2 cellular contexts compared by ENCODE assay signal in the genomic region with DNA sequence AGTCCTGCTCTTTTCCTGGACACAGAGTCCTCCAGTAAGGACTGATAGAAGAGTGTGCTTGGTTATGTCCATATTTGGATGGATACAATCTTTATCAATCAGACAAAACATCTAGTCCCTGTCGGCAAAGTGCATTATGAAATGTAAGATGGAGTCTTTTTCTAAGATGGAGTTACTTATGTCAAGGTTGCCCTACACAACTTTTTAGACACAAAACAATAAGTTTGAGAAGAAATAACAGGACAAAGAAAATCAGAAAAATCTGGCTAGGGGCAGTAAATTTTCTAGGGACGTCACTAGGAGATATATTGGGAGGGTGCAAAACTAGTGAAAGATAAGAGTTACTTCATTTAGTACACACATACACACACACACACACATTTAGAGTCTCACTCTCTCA.
TF ChIP-seq lines count a peak whose summit lies in the region.

No MANE protein-coding gene starts in this region.

TF ChIP-seq in GM12891, 5 proteins besides CTCF, POLR2A, EP300 and RAD21 (continued from another document):
- no peak for TF ChIP-seq PAX5 (IDR thresholded peaks at IDR 0.05; ENCODE audit: insufficient read depth, low read length, severe bottlenecking)
- no peak for TF ChIP-seq SPI1 (IDR thresholded peaks at IDR 0.05; ENCODE audit: low read depth, low read length)

TF ChIP-seq in GM12878, 131 proteins besides CTCF, POLR2A, EP300 and RAD21:
- TF ChIP-seq, protein P1, sequence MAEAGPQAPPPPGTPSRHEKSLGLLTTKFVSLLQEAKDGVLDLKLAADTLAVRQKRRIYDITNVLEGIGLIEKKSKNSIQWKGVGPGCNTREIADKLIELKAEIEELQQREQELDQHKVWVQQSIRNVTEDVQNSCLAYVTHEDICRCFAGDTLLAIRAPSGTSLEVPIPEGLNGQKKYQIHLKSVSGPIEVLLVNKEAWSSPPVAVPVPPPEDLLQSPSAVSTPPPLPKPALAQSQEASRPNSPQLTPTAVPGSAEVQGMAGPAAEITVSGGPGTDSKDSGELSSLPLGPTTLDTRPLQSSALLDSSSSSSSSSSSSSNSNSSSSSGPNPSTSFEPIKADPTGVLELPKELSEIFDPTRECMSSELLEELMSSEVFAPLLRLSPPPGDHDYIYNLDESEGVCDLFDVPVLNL (IDR thresholded peaks at IDR 0.05; ENCODE audit: low read depth, low read length), result no peak
- no peak for TF ChIP-seq SP1 (IDR thresholded peaks at IDR 0.05; ENCODE audit: low read depth, low read length)
- TF ChIP-seq, protein P2, sequence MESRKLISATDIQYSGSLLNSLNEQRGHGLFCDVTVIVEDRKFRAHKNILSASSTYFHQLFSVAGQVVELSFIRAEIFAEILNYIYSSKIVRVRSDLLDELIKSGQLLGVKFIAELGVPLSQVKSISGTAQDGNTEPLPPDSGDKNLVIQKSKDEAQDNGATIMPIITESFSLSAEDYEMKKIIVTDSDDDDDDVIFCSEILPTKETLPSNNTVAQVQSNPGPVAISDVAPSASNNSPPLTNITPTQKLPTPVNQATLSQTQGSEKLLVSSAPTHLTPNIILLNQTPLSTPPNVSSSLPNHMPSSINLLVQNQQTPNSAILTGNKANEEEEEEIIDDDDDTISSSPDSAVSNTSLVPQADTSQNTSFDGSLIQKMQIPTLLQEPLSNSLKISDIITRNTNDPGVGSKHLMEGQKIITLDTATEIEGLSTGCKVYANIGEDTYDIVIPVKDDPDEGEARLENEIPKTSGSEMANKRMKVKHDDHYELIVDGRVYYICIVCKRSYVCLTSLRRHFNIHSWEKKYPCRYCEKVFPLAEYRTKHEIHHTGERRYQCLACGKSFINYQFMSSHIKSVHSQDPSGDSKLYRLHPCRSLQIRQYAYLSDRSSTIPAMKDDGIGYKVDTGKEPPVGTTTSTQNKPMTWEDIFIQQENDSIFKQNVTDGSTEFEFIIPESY (IDR thresholded peaks at IDR 0.05), result no peak
- TF ChIP-seq RFX5 (IDR thresholded peaks at IDR 0.05; ENCODE audit: low read depth, low read length), result no peak
